ENCODE assay signal across 9 cellular contexts in genomic region chr2:667332-668000, GRCh38. TPM values are rescaled to one million over a fixed set of nuclear protein-coding genes. Genes with fewer than 3 reads are reported as not detected.
A peak's percentile ranks its signal among the peaks of the same experiment; 100 is the strongest.
DNase-seq lines count a peak whose midpoint lies in the region; ATAC-seq and TF ChIP-seq lines count a peak whose summit lies in the region.
"Had no signal": no experiment of that assay in that cellular context is flagged by ENCODE, and none has a peak within 500 bp of the region (broad histone marks: within the 10 kb centered on the region; RNA-seq: fewer than 3 reads in every experiment).

No MANE protein-coding gene starts in this region.

- H3K27ac Mint-ChIP-seq in progenitor cell of endocrine pancreas = no peak overlapping the region

- H3F3A ChIP-seq in PC-3 (ENCODE audit: low read length, unreplicated experiment) = no peaks in the 10 kb centered on the region

- TF ChIP-seq EP300 in ovary (IDR thresholded peaks at IDR 0.05) = no peak

- H3K27ac ChIP-seq in PC-3 (ENCODE audit: low read length) (no peak overlapping the region), ovary (no peak overlapping the region)
- H3K27ac ChIP-seq: upper lobe of left lung had no signal

- DNase-seq in AG20443 (ENCODE audit: low spot score) (peak; percentile 73), PC-3 (peak; percentile 86), epithelial cell of proximal tubule (ENCODE audit: low read depth) (no peak), progenitor cell of endocrine pancreas (ENCODE audit: low spot score, unreplicated experiment) (no peak), ovary (no peak)
- DNase-seq: upper lobe of left lung had no signal

- TF ChIP-seq CTCF in PC-3 (conservative IDR thresholded peaks at IDR 0.05; ENCODE audit: low read depth, low read length) = peak; percentile 75
- TF ChIP-seq CTCF in epithelial cell of proximal tubule (conservative IDR thresholded peaks at IDR 0.05; ENCODE audit: low read depth, low read length) = peak; percentile 69
- TF ChIP-seq CTCF in progenitor cell of endocrine pancreas (IDR thresholded peaks at IDR 0.05; ENCODE audit: unreplicated experiment) = peak; percentile 56
- peak in 1 of 3 donors; percentile 45 for TF ChIP-seq CTCF in ovary (IDR thresholded peaks at IDR 0.05)

- H3K9me2 ChIP-seq in PC-3 (replicated peaks; ENCODE audit: low read length) = no peaks in the 10 kb centered on the region

- no peak overlapping the region for H2AFZ ChIP-seq in PC-3 (ENCODE audit: low read length)

- H3K4me3 ChIP-seq in PC-3 (ENCODE audit: low read length) = no peak overlapping the region
- H3K4me3 ChIP-seq in epithelial cell of proximal tubule (ENCODE audit: low read depth, low read length) = no peak overlapping the region
- H3K4me3 ChIP-seq in ovary = no peak overlapping the region
- H3K4me3 ChIP-seq: upper lobe of left lung had no signal

- peaks cover 31% of the 10 kb centered on the region for H3K36me3 ChIP-seq in PC-3 (ENCODE audit: low read depth, low read length)
- H3K36me3 ChIP-seq in ovary = no peaks in the 10 kb centered on the region

- H3K4me1 ChIP-seq in PC-3 (ENCODE audit: insufficient read depth, low read length) = peaks cover 13% of the 10 kb centered on the region; the same call in 1 of the 2 replicates
- no peaks in the 10 kb centered on the region for H3K4me1 ChIP-seq in ovary (ENCODE audit: insufficient read depth)
- H3K4me1 ChIP-seq: upper lobe of left lung had no signal

- TF ChIP-seq POLR2A in ovary (IDR thresholded peaks at IDR 0.05) = no peak

- peaks cover 5% of the 10 kb centered on the region for H3K79me2 ChIP-seq in PC-3 (ENCODE audit: low read length)

- no peaks in the 10 kb centered on the region for H3K27me3 ChIP-seq in PC-3 (ENCODE audit: low read length)
- no peaks in the 10 kb centered on the region for H3K27me3 ChIP-seq in ovary
- H3K27me3 ChIP-seq: upper lobe of left lung had no signal

- H3K9ac ChIP-seq in PC-3 (ENCODE audit: low read length) = no peak overlapping the region

- H3K4me3 Mint-ChIP-seq in progenitor cell of endocrine pancreas (ENCODE audit: low read depth) = no peak overlapping the region

- no peak overlapping the region for H3K4me2 ChIP-seq in PC-3 (ENCODE audit: low read length)

- 58 to 68% (median 61%) methylated on average over 5 of the region's 5 CpGs for WGBS in ovary, 3 donors

- H3K9me3 ChIP-seq in PC-3 (ENCODE audit: low read length) = no peaks in the 10 kb centered on the region
- peaks cover 0 to 7% of the 10 kb centered on the region in 2 donors for H3K9me3 ChIP-seq in ovary

- intact Hi-C loops in PC-3 (cut with micrococcal nuclease) = loop anchor here (2.0 to 5.0 kb wide), 2 partner anchors 35 to 139 kb away; no protein-coding TSS in a partner anchor
- intact Hi-C loops in ovary (cut with DNase I) = no loop called here

- POLR2A ChIA-PET in PC-3 (lab: Charles Lee; ENCODE audit: unreplicated experiment) = interaction anchor here (0.6 kb wide), 2 partner anchors 180 to 242 kb away, joined by 4 to 5 read pairs; no protein-coding TSS in a partner anchor

- no peaks in the 10 kb centered on the region for H3K27me3 Mint-ChIP-seq in progenitor cell of endocrine pancreas

- no peaks in the 10 kb centered on the region for H4K20me1 ChIP-seq in PC-3 (ENCODE audit: low read length)

- CTCF ChIA-PET in PC-3 (lab: Charles Lee) = interaction anchor here (0.5 to 1.0 kb wide), 3 partner anchors 15 to 1001 kb away, joined by 3 read pairs; no protein-coding TSS in a partner anchor

- H3K9me3 Mint-ChIP-seq in progenitor cell of endocrine pancreas (ENCODE audit: low read depth) = peaks cover 10% of the 10 kb centered on the region

- H3K4me1 Mint-ChIP-seq in progenitor cell of endocrine pancreas (ENCODE audit: low read depth) = no peaks in the 10 kb centered on the region

- peaks cover 50% of the 10 kb centered on the region for H3K36me3 Mint-ChIP-seq in progenitor cell of endocrine pancreas (ENCODE audit: insufficient read depth)

- BruUV-seq in PC-3 (replicated peaks; lab: Mats Ljungman, UMichigan) = no TSS peak

- ATAC-seq in GM19395 (IDR thresholded peaks at IDR 0.05; ENCODE audit: unreplicated experiment) (peak; percentile 53), PC-3 (peak; percentile 87), HG02642 (IDR thresholded peaks at IDR 0.05; ENCODE audit: poor library complexity, unreplicated experiment) (no peak), GM18519 (IDR thresholded peaks at IDR 0.05; ENCODE audit: low FRiP score, unreplicated experiment) (no peak)

RNA-seq across cellular contexts. Expression of gene TMEM18, which starts 9.7 kb away (rescaled TPM):
- total RNA-seq in PC-3 (2014; rRNA removed) (25.5 and 30.8 TPM in 2 replicates), epithelial cell of proximal tubule (25.9 and 39.4 TPM in 2 replicates), progenitor cell of endocrine pancreas (19.3 and 24.8 TPM in 2 replicates), ovary (10 to 100 TPM; 27.5 to 48.5 (median 39.5) TPM)
- polyA plus RNA-seq in ovary = 10 to 100 TPM; 44.7 to 46.8 TPM

Comparison
In these comparisons a context has a peak if more than half of its experiments do, and no peak if none do; other contexts are left out.
1. DNase-seq: peak in AG20443 (single experiment) and PC-3 (single experiment); none in epithelial cell of proximal tubule (single experiment), progenitor cell of endocrine pancreas (single experiment) and ovary (0 of 5).
2. ATAC-seq: peak in GM19395 (single experiment) and PC-3 (single experiment); none in HG02642 (single experiment) and GM18519 (single experiment).